In genomic region chr1:150516050-150516591, GRCh38 we compare ENCODE assay signal across 8 cellular contexts. TPM values are rescaled to one million over a fixed set of nuclear protein-coding genes. Genes with fewer than 3 reads are reported as not detected.
DNase-seq lines count a peak whose midpoint lies in the region; ATAC-seq, FAIRE-seq and TF ChIP-seq lines count a peak whose summit lies in the region.

No MANE protein-coding gene starts in this region.

- H3K4me3 Mint-ChIP-seq in HFFc6: peak overlapping the region; percentile 89

- H3K36me3 ChIP-seq in duodenal mucosa (ENCODE audit: control insufficient read depth in 1 of 2, insufficient read depth in 2 of 2, low read length in 2 of 2) (peaks cover 0 to 4% of the 10 kb centered on the region in 2 donors), muscle layer of colon (ENCODE audit: insufficient read depth, low read length) (peaks cover 10% of the 10 kb centered on the region)

- peaks cover 18% of the 10 kb centered on the region for H3K36me3 Mint-ChIP-seq in HFFc6 (ENCODE audit: low read depth)

- peaks cover 34% of the 10 kb centered on the region for H3K4me1 Mint-ChIP-seq in HFFc6 (ENCODE audit: low read depth)

- no peak for ATAC-seq in GM19324 (IDR thresholded peaks at IDR 0.05; ENCODE audit: low FRiP score, unreplicated experiment)

- POLR2A ChIA-PET in RWPE1 (lab: Yijun Ruan, JAX; ENCODE audit: low non-redundant PET): interaction anchor here (0.6 kb wide), 1 partner anchor 25 kb away, joined by 3 read pairs; no protein-coding TSS in a partner anchor

- peaks cover 3% of the 10 kb centered on the region; the same call in 1 of the 2 replicates for H3K27me3 Mint-ChIP-seq in HFFc6 (ENCODE audit: insufficient read depth)

- peaks cover 3 to 17% of the 10 kb centered on the region in 2 donors for H3K4me1 ChIP-seq in duodenal mucosa (ENCODE audit: control insufficient read depth in 1 of 2, insufficient read depth in 2 of 2, low read length in 2 of 2)
- H3K4me1 ChIP-seq in muscle layer of colon (ENCODE audit: insufficient read depth, low read length): peaks cover 11% of the 10 kb centered on the region

- no peaks in the 10 kb centered on the region for H3K27me3 ChIP-seq in duodenal mucosa (ENCODE audit: control insufficient read depth in 1 of 2, insufficient read depth in 2 of 2, low read length in 2 of 2)
- H3K27me3 ChIP-seq in muscle layer of colon (ENCODE audit: control insufficient read depth in 1 of 2, insufficient read depth in 2 of 2, low read length in 2 of 2): no peaks in the 10 kb centered on the region

- peak overlapping the region; percentile 75 for H3K27ac ChIP-seq in C4-2B
- peak overlapping the region; percentile 89 for H3K27ac ChIP-seq in RWPE1
- H3K27ac ChIP-seq in duodenal mucosa (ENCODE audit: low read depth, low read length): no peak overlapping the region
- peak overlapping the region; percentile 90 for H3K27ac ChIP-seq in muscle layer of colon (ENCODE audit: low read depth, low read length)

- FAIRE-seq in HTR-8/SVneo (lab: Jason Lieb, UNC): no peak

- CTCF ChIA-PET in RWPE1 (lab: Yijun Ruan, JAX): interaction anchor here (1.6 kb wide), 1 partner anchor 17 kb away, joined by 8 read pairs; no protein-coding TSS in a partner anchor

- no peak for DNase-seq in HFFc6
- no peak for DNase-seq in RWPE1 (ENCODE audit: low spot score)
- no peak for DNase-seq in cortex of kidney (lab: John Stamatoyannopoulos, UW)
- DNase-seq in HTR-8/SVneo (ENCODE audit: insufficient read length, low spot score): no peak

- peak overlapping the region; percentile 67 for H3K27ac Mint-ChIP-seq in HFFc6

- no peaks in the 10 kb centered on the region for H3K9me3 Mint-ChIP-seq in HFFc6

- TF ChIP-seq CTCF in C4-2B (conservative IDR thresholded peaks at IDR 0.05) (no peak), HFFc6 (IDR thresholded peaks at IDR 0.05) (no peak), RWPE1 (conservative IDR thresholded peaks at IDR 0.05; ENCODE audit: low read depth) (no peak)

- H3K9ac ChIP-seq in duodenal mucosa (ENCODE audit: low read depth in 1 of 2, low read length in 2 of 2) (peak overlapping the region; percentile 69 to 84), muscle layer of colon (ENCODE audit: low read length) (no peak overlapping the region)

- H3K4me3 ChIP-seq in duodenal mucosa (ENCODE audit: low read depth in 1 of 2, low read length in 2 of 2): peak overlapping the region; percentile 84 to 95
- H3K4me3 ChIP-seq in muscle layer of colon (ENCODE audit: low read depth in 1 of 2, low read length in 2 of 2): peak overlapping the region; percentile 49 to 78

- H3K9me3 ChIP-seq in duodenal mucosa (ENCODE audit: control insufficient read depth in 1 of 2, low read length in 2 of 2): no peaks in the 10 kb centered on the region
- no peaks in the 10 kb centered on the region for H3K9me3 ChIP-seq in muscle layer of colon (ENCODE audit: low read length)

RNA-seq across cellular contexts. Expression of gene FALEC, which starts 0.6 kb away (rescaled TPM):
- under 1 TPM in 2 of 6 experiments, not detected in 4; 0.43 to 0.59 TPM for total RNA-seq in HFFc6 (2021; fragmentation: NEBNext Ultra II Directional; extraction: Animal tissue kit (Norgen Biotek cat#: 25700))

RNA-seq across cellular contexts. Expression of gene ECM1, which starts 8.2 kb away (rescaled TPM):
- total RNA-seq in HFFc6 (2021; fragmentation: NEBNext Ultra II Directional; extraction: Animal tissue kit (Norgen Biotek cat#: 25700)): 10 to 100 TPM; 30.8 to 52.0 (median 46.5) TPM

RNA-seq across cellular contexts. Expression of gene TARS2, which starts 28.9 kb away (rescaled TPM):
- 10 to 100 TPM; 17.1 to 21.5 (median 19.4) TPM for total RNA-seq in HFFc6 (2021; fragmentation: NEBNext Ultra II Directional; extraction: Animal tissue kit (Norgen Biotek cat#: 25700))

RNA-seq across cellular contexts. Expression of gene ADAMTSL4, which starts 33.1 kb away (rescaled TPM):
- total RNA-seq in HFFc6 (2021; fragmentation: NEBNext Ultra II Directional; extraction: Animal tissue kit (Norgen Biotek cat#: 25700)): 10 to 100 TPM; 33.7 to 61.2 (median 38.2) TPM
